In the genomic region with DNA sequence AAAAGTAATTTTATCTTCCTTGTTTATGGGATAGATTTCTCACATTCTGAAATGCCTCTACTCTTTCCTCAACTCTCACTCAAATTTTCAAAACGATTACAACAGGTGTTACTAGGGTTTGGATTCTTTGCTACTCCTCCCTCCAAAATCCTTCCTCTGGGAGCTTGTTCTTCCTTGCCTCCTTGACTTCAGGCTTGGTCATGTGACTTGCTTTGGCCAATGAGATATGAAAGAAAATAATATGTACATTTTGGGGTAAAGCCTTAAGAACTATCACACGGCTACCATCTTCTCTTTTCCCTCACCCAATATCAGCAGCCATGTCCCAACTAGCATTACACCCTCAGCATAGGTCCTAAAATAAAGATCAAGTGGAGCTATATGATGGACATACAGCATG, we compare ENCODE assay signal across 1 cellular context.
TF ChIP-seq lines count a peak whose summit lies in the region.

No MANE protein-coding gene starts in this region.

TF ChIP-seq in K562, 482 proteins besides CTCF, POLR2A, EP300 and RAD21 (continued from another document and continues in another):
- TF ChIP-seq, protein P1, sequence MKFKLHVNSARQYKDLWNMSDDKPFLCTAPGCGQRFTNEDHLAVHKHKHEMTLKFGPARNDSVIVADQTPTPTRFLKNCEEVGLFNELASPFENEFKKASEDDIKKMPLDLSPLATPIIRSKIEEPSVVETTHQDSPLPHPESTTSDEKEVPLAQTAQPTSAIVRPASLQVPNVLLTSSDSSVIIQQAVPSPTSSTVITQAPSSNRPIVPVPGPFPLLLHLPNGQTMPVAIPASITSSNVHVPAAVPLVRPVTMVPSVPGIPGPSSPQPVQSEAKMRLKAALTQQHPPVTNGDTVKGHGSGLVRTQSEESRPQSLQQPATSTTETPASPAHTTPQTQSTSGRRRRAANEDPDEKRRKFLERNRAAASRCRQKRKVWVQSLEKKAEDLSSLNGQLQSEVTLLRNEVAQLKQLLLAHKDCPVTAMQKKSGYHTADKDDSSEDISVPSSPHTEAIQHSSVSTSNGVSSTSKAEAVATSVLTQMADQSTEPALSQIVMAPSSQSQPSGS (CRISPR knock-in tag; IDR thresholded peaks at IDR 0.05): no peak
- TF ChIP-seq, protein P2, sequence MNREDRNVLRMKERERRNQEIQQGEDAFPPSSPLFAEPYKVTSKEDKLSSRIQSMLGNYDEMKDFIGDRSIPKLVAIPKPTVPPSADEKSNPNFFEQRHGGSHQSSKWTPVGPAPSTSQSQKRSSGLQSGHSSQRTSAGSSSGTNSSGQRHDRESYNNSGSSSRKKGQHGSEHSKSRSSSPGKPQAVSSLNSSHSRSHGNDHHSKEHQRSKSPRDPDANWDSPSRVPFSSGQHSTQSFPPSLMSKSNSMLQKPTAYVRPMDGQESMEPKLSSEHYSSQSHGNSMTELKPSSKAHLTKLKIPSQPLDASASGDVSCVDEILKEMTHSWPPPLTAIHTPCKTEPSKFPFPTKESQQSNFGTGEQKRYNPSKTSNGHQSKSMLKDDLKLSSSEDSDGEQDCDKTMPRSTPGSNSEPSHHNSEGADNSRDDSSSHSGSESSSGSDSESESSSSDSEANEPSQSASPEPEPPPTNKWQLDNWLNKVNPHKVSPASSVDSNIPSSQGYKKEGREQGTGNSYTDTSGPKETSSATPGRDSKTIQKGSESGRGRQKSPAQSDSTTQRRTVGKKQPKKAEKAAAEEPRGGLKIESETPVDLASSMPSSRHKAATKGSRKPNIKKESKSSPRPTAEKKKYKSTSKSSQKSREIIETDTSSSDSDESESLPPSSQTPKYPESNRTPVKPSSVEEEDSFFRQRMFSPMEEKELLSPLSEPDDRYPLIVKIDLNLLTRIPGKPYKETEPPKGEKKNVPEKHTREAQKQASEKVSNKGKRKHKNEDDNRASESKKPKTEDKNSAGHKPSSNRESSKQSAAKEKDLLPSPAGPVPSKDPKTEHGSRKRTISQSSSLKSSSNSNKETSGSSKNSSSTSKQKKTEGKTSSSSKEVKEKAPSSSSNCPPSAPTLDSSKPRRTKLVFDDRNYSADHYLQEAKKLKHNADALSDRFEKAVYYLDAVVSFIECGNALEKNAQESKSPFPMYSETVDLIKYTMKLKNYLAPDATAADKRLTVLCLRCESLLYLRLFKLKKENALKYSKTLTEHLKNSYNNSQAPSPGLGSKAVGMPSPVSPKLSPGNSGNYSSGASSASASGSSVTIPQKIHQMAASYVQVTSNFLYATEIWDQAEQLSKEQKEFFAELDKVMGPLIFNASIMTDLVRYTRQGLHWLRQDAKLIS (CRISPR knock-in tag; IDR thresholded peaks at IDR 0.05): no peak
- TF ChIP-seq BCL6 (CRISPR knock-in tag; IDR thresholded peaks at IDR 0.05) (no peak), ZSCAN29 (IDR thresholded peaks at IDR 0.05) (no peak), ZNF134 (CRISPR knock-in tag; conservative IDR thresholded peaks at IDR 0.05) (no peak), WHSC1 (IDR thresholded peaks at IDR 0.05; ENCODE audit: low read length) (no peak), SMAD3 (CRISPR knock-in tag; conservative IDR thresholded peaks at IDR 0.05) (no peak), SIN3A (IDR thresholded peaks at IDR 0.05; ENCODE audit: borderline replicate concordance in 2 of 2, control insufficient read depth in 1 of 2, low read depth in 2 of 2, low read length in 2 of 2) (no peak), ZNF212 (CRISPR knock-in tag; IDR thresholded peaks at IDR 0.05) (no peak), FUS (optimal IDR thresholded peaks at IDR 0.05; ENCODE audit: low read depth, low read length) (no peak), EZH2 (IDR thresholded peaks at IDR 0.05; ENCODE audit: borderline replicate concordance, low read depth, low read length) (no peak), NCOA1 (IDR thresholded peaks at IDR 0.05; ENCODE audit: low read depth) (no peak), NFE2L1 (tag; IDR thresholded peaks at IDR 0.05; ENCODE audit: borderline replicate concordance, low read depth) (no peak), HDAC1 (IDR thresholded peaks at IDR 0.05) (no peak), RFX7 (CRISPR knock-in tag; IDR thresholded peaks at IDR 0.05) (no peak), TAF15 (IDR thresholded peaks at IDR 0.05; ENCODE audit: low read depth, low read length) (no peak), TOE1 (IDR thresholded peaks at IDR 0.05; ENCODE audit: borderline replicate concordance) (peak; percentile 56), TOE1 (CRISPR knock-in tag; IDR thresholded peaks at IDR 0.05; ENCODE audit: borderline replicate concordance, low read depth) (no peak)
- TF ChIP-seq, protein P3, sequence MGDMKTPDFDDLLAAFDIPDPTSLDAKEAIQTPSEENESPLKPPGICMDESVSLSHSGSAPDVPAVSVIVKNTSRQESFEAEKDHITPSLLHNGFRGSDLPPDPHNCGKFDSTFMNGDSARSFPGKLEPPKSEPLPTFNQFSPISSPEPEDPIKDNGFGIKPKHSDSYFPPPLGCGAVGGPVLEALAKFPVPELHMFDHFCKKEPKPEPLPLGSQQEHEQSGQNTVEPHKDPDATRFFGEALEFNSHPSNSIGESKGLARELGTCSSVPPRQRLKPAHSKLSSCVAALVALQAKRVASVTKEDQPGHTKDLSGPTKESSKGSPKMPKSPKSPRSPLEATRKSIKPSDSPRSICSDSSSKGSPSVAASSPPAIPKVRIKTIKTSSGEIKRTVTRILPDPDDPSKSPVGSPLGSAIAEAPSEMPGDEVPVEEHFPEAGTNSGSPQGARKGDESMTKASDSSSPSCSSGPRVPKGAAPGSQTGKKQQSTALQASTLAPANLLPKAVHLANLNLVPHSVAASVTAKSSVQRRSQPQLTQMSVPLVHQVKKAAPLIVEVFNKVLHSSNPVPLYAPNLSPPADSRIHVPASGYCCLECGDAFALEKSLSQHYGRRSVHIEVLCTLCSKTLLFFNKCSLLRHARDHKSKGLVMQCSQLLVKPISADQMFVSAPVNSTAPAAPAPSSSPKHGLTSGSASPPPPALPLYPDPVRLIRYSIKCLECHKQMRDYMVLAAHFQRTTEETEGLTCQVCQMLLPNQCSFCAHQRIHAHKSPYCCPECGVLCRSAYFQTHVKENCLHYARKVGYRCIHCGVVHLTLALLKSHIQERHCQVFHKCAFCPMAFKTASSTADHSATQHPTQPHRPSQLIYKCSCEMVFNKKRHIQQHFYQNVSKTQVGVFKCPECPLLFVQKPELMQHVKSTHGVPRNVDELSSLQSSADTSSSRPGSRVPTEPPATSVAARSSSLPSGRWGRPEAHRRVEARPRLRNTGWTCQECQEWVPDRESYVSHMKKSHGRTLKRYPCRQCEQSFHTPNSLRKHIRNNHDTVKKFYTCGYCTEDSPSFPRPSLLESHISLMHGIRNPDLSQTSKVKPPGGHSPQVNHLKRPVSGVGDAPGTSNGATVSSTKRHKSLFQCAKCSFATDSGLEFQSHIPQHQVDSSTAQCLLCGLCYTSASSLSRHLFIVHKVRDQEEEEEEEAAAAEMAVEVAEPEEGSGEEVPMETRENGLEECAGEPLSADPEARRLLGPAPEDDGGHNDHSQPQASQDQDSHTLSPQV (IDR thresholded peaks at IDR 0.05): no peak
- TF ChIP-seq, protein P4, sequence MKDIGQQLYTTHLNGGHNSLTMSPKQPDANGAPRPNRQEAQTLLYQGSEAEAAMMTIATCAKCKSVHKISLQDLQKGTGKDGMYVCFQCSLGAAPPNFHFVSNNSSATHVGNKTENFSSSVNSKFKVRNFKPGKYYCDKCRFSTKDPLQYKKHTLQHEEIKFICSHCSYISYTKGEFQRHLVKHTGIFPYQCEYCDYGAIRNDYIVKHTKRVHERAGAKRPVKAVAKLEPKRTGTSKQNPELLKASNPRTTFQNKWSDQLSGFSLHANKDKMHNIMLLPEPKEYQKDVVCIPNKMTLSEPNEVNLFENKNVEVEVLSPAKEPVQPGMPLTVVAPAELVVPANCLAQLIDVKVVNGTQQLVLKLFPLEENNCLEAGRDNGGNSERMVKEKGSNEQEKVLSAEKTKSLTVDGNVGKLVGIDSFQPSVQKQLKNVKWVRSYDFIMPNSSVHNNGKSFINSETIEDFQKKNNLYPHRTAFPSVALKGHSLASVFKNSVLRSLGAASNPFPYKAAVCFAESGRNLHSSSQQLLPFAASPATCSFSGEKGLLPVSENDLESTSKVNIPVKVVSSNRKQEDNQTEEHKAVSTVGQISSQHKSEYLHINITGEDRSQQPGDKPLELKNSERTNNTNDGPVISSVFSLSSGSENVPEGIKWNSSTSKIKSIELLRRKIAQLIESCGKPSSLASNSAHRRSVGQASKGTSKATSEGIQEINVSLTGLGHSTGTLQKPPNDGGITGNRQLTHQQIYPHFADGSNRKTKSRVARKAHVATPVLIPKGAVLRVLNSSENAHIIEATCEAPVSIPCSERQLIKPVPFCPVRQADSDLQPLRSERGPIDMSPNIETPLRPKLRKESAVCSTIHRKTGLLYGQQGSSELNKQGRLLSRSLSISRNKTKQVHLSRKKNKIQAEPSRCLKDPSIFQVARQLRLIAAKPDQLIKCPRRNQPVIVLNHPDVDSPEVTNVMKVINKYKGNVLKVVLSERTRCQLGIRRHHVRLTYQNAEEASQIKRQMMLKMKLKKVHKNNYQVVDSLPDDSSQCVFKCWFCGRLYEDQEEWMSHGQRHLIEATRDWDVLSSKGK (CRISPR knock-in tag; IDR thresholded peaks at IDR 0.05): no peak
- TF ChIP-seq, protein P5, sequence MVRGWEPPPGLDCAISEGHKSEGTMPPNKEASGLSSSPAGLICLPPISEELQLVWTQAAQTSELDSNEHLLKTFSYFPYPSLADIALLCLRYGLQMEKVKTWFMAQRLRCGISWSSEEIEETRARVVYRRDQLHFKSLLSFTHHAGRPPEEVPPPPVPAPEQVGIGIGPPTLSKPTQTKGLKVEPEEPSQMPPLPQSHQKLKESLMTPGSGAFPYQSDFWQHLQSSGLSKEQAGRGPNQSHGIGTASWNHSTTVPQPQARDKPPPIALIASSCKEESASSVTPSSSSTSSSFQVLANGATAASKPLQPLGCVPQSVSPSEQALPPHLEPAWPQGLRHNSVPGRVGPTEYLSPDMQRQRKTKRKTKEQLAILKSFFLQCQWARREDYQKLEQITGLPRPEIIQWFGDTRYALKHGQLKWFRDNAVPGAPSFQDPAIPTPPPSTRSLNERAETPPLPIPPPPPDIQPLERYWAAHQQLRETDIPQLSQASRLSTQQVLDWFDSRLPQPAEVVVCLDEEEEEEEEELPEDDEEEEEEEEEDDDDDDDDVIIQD (CRISPR knock-in tag; IDR thresholded peaks at IDR 0.05): no peak
- TF ChIP-seq, protein P6, sequence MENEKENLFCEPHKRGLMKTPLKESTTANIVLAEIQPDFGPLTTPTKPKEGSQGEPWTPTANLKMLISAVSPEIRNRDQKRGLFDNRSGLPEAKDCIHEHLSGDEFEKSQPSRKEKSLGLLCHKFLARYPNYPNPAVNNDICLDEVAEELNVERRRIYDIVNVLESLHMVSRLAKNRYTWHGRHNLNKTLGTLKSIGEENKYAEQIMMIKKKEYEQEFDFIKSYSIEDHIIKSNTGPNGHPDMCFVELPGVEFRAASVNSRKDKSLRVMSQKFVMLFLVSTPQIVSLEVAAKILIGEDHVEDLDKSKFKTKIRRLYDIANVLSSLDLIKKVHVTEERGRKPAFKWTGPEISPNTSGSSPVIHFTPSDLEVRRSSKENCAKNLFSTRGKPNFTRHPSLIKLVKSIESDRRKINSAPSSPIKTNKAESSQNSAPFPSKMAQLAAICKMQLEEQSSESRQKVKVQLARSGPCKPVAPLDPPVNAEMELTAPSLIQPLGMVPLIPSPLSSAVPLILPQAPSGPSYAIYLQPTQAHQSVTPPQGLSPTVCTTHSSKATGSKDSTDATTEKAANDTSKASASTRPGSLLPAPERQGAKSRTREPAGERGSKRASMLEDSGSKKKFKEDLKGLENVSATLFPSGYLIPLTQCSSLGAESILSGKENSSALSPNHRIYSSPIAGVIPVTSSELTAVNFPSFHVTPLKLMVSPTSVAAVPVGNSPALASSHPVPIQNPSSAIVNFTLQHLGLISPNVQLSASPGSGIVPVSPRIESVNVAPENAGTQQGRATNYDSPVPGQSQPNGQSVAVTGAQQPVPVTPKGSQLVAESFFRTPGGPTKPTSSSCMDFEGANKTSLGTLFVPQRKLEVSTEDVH (IDR thresholded peaks at IDR 0.05; ENCODE audit: low read depth, partially characterized antibody): no peak
- TF ChIP-seq, protein P7, sequence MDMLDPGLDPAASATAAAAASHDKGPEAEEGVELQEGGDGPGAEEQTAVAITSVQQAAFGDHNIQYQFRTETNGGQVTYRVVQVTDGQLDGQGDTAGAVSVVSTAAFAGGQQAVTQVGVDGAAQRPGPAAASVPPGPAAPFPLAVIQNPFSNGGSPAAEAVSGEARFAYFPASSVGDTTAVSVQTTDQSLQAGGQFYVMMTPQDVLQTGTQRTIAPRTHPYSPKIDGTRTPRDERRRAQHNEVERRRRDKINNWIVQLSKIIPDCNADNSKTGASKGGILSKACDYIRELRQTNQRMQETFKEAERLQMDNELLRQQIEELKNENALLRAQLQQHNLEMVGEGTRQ (CRISPR knock-in tag; IDR thresholded peaks at IDR 0.05): peak; percentile 40; the same call in 1 of the 2 replicates
- TF ChIP-seq, protein P8, sequence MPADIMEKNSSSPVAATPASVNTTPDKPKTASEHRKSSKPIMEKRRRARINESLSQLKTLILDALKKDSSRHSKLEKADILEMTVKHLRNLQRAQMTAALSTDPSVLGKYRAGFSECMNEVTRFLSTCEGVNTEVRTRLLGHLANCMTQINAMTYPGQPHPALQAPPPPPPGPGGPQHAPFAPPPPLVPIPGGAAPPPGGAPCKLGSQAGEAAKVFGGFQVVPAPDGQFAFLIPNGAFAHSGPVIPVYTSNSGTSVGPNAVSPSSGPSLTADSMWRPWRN (IDR thresholded peaks at IDR 0.05; ENCODE audit: low read depth): no peak
- TF ChIP-seq, protein P9, sequence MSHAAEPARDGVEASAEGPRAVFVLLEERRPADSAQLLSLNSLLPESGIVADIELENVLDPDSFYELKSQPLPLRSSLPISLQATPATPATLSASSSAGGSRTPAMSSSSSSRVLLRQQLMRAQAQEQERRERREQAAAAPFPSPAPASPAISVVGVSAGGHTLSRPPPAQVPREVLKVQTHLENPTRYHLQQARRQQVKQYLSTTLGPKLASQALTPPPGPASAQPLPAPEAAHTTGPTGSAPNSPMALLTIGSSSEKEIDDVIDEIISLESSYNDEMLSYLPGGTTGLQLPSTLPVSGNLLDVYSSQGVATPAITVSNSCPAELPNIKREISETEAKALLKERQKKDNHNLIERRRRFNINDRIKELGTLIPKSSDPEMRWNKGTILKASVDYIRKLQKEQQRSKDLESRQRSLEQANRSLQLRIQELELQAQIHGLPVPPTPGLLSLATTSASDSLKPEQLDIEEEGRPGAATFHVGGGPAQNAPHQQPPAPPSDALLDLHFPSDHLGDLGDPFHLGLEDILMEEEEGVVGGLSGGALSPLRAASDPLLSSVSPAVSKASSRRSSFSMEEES (CRISPR knock-in tag; IDR thresholded peaks at IDR 0.05): peak; percentile 75
- TF ChIP-seq, protein P10, sequence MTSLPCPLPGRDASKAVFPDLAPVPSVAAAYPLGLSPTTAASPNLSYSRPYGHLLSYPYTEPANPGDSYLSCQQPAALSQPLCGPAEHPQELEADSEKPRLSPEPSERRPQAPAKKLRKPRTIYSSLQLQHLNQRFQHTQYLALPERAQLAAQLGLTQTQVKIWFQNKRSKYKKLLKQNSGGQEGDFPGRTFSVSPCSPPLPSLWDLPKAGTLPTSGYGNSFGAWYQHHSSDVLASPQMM (CRISPR knock-in tag; IDR thresholded peaks at IDR 0.05): no peak
